ENCODE assay signal across 1 cellular context in the genomic region with DNA sequence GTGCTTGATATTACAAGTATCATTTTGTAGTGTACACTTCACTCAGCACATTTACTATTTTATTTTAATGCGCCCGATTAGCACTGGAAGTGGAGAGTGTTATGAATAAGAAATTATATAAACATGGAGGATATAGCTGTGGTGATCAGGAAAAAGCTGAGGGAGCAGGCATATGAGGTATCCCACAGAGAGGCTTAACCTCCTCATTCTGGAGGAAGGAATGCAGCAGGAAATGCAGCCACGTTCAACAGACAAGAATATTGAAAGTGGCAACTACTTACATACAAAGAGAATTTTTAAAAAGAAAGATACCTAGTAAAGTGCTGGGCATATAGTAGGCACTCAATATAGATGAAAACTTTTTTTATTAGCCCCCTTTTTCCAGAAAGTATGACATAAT.
TF ChIP-seq lines count a peak whose summit lies in the region.

No MANE protein-coding gene starts in this region.

TF ChIP-seq in WTC11, 78 proteins besides CTCF, POLR2A, EP300 and RAD21 (continued from another document):
- TF ChIP-seq, protein P1, sequence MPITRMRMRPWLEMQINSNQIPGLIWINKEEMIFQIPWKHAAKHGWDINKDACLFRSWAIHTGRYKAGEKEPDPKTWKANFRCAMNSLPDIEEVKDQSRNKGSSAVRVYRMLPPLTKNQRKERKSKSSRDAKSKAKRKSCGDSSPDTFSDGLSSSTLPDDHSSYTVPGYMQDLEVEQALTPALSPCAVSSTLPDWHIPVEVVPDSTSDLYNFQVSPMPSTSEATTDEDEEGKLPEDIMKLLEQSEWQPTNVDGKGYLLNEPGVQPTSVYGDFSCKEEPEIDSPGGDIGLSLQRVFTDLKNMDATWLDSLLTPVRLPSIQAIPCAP (CRISPR knock-in tag; IDR thresholded peaks at IDR 0.05) = no peak
- no peak for TF ChIP-seq NFYB (CRISPR knock-in tag; conservative IDR thresholded peaks at IDR 0.05; ENCODE audit: low read depth)
- TF ChIP-seq ZNF396 (CRISPR knock-in tag; IDR thresholded peaks at IDR 0.05; ENCODE audit: borderline replicate concordance) = no peak
- TF ChIP-seq ELF4 (CRISPR knock-in tag; IDR thresholded peaks at IDR 0.05; ENCODE audit: low read depth) = no peak
- no peak for TF ChIP-seq CREM (CRISPR knock-in tag; IDR thresholded peaks at IDR 0.05)
- TF ChIP-seq, protein P2, sequence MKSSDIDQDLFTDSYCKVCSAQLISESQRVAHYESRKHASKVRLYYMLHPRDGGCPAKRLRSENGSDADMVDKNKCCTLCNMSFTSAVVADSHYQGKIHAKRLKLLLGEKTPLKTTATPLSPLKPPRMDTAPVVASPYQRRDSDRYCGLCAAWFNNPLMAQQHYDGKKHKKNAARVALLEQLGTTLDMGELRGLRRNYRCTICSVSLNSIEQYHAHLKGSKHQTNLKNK (CRISPR knock-in tag; IDR thresholded peaks at IDR 0.05) = no peak
